ENCODE assay signal across 20 cellular contexts in the genomic region with DNA sequence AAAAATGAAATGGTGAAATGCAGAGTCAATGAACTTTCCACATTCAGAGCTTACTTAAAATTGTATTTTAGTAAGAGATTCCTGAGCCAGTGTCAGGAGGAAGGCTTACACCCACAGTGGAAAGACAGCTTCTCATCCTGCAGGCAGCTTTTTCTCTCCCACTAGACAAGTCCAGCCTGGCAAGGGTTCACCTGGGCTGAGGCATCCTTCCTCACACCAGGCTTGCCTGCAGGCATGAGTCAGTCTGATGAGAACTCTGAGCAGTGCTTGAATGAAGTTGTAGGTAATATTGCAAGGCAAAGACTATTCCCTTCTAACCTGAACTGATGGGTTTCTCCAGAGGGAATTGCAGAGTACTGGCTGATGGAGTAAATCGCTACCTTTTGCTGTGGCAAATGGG. TPM values are rescaled to one million over a fixed set of nuclear protein-coding genes. Genes with fewer than 3 reads are reported as not detected.
DNase-seq lines count a peak whose midpoint lies in the region; ATAC-seq and TF ChIP-seq lines count a peak whose summit lies in the region.
"Had no signal": no experiment of that assay in that cellular context is flagged by ENCODE, and none has a peak within 500 bp of the region (broad histone marks: within the 10 kb centered on the region; RNA-seq: fewer than 3 reads in every experiment).

No MANE protein-coding gene starts in this region.

- no peak for DNase-seq in activated CD4-positive, alpha-beta T cell treated with anti-CD3 and anti-CD28 coated beads for 36 hours
- DNase-seq in activated CD4-positive, alpha-beta T cell treated with anti-CD3 and anti-CD28 coated beads for 4 hours = no peak
- DNase-seq in natural killer cell treated with Interleukin-12 subunit alpha and Interleukin-12 subunit beta and Interleukin-15 and Interleukin-18, amount 100 ng/mL, for 72 hours (ENCODE audit: low spot score) = no peak
- no peak for DNase-seq in natural killer cell
- DNase-seq in activated naive CD8-positive, alpha-beta T cell treated with anti-CD3 and anti-CD28 coated beads, Interleukin-2, amount 50 U/mL, for 24 hours = no peak
- no peak for DNase-seq in NAMALWA (ENCODE audit: low spot score)
- DNase-seq: cortex of kidney, DND-41, KG1, NCI-H524 treated with DMSO at 0.1 percent for 48 hours, retina, T-helper 9 cell, upper lobe of left lung had no signal

- peak overlapping the region in 4 of 7 experiments; percentile 1 to 28 (median 15) for H3K4me3 ChIP-seq in skin epidermis
- H3K4me3 ChIP-seq: SK-N-MC, upper lobe of left lung had no signal

- no peak for TF ChIP-seq CTCF in natural killer cell (IDR thresholded peaks at IDR 0.05)

- H3K27ac Mint-ChIP-seq in activated CD4-positive, alpha-beta T cell treated with anti-CD3 and anti-CD28 coated beads for 36 hours = peak overlapping the region; percentile 95
- H3K27ac Mint-ChIP-seq in natural killer cell treated with Interleukin-12 subunit alpha and Interleukin-12 subunit beta and Interleukin-15 and Interleukin-18, amount 100 ng/mL, for 72 hours = no peak overlapping the region
- H3K27ac Mint-ChIP-seq in natural killer cell = no peak overlapping the region
- H3K27ac Mint-ChIP-seq in activated naive CD8-positive, alpha-beta T cell treated with anti-CD3 and anti-CD28 coated beads, Interleukin-2, amount 50 U/mL, for 24 hours = peak overlapping the region; percentile 37
- H3K27ac Mint-ChIP-seq: WTC11 had no signal

- POLR2A ChIA-PET in activated CD4-positive, alpha-beta T cell treated with anti-CD3 and anti-CD28 coated beads for 36 hours (lab: Charles Lee) = no interaction called here

- H3K4me1 Mint-ChIP-seq in activated CD4-positive, alpha-beta T cell treated with anti-CD3 and anti-CD28 coated beads for 36 hours = peaks cover 76% of the 10 kb centered on the region
- peaks cover 17 to 27% of the 10 kb centered on the region in 2 donors for H3K4me1 Mint-ChIP-seq in natural killer cell treated with Interleukin-12 subunit alpha and Interleukin-12 subunit beta and Interleukin-15 and Interleukin-18, amount 100 ng/mL, for 72 hours (ENCODE audit: low read depth in 2 of 2)
- no peaks in the 10 kb centered on the region for H3K4me1 Mint-ChIP-seq in natural killer cell
- H3K4me1 Mint-ChIP-seq in activated naive CD8-positive, alpha-beta T cell treated with anti-CD3 and anti-CD28 coated beads, Interleukin-2, amount 50 U/mL, for 24 hours = peaks cover 48% of the 10 kb centered on the region

- CTCF ChIA-PET in activated CD4-positive, alpha-beta T cell treated with anti-CD3 and anti-CD28 coated beads for 36 hours (lab: Charles Lee) = interaction anchor here (0.7 to 9.9 kb wide), 5 partner anchors 38 to 141 kb away, joined by 3 to 190 read pairs (median 3); no protein-coding TSS in a partner anchor

- no peaks in the 10 kb centered on the region for H3K27me3 Mint-ChIP-seq in activated CD4-positive, alpha-beta T cell treated with anti-CD3 and anti-CD28 coated beads for 36 hours
- peaks cover 0 to 5% of the 10 kb centered on the region in 2 donors for H3K27me3 Mint-ChIP-seq in natural killer cell treated with Interleukin-12 subunit alpha and Interleukin-12 subunit beta and Interleukin-15 and Interleukin-18, amount 100 ng/mL, for 72 hours
- peaks cover 0 to 3% of the 10 kb centered on the region in 2 donors for H3K27me3 Mint-ChIP-seq in natural killer cell (ENCODE audit: low read depth in 2 of 2)
- H3K27me3 Mint-ChIP-seq in activated naive CD8-positive, alpha-beta T cell treated with anti-CD3 and anti-CD28 coated beads, Interleukin-2, amount 50 U/mL, for 24 hours = peaks cover 2% of the 10 kb centered on the region

- ATAC-seq in activated CD4-positive, alpha-beta T cell treated with anti-CD3 and anti-CD28 coated beads for 36 hours = no peak
- ATAC-seq in natural killer cell treated with Interleukin-12 subunit alpha and Interleukin-12 subunit beta and Interleukin-15 and Interleukin-18, amount 100 ng/mL, for 72 hours = no peak
- no peak for ATAC-seq in natural killer cell
- no peak for ATAC-seq in activated naive CD8-positive, alpha-beta T cell treated with anti-CD3 and anti-CD28 coated beads, Interleukin-2, amount 50 U/mL, for 24 hours
- ATAC-seq in HG03342 (IDR thresholded peaks at IDR 0.05; ENCODE audit: unreplicated experiment) = no peak
- ATAC-seq: WTC11 had no signal

- peaks cover 53% of the 10 kb centered on the region for H3K36me3 Mint-ChIP-seq in activated CD4-positive, alpha-beta T cell treated with anti-CD3 and anti-CD28 coated beads for 36 hours (ENCODE audit: low read depth)
- H3K36me3 Mint-ChIP-seq in natural killer cell treated with Interleukin-12 subunit alpha and Interleukin-12 subunit beta and Interleukin-15 and Interleukin-18, amount 100 ng/mL, for 72 hours = no peaks in the 10 kb centered on the region
- H3K36me3 Mint-ChIP-seq in natural killer cell = no peaks in the 10 kb centered on the region
- H3K36me3 Mint-ChIP-seq in activated naive CD8-positive, alpha-beta T cell treated with anti-CD3 and anti-CD28 coated beads, Interleukin-2, amount 50 U/mL, for 24 hours (ENCODE audit: low read depth) = peaks cover 12% of the 10 kb centered on the region
- H3K36me3 Mint-ChIP-seq: WTC11 had no signal

- intact Hi-C loops in activated CD4-positive, alpha-beta T cell treated with anti-CD3 and anti-CD28 coated beads for 36 hours (cut with DNase I, micrococcal nuclease) = loop anchor here in 1 of 2 experiments (5.0 to 10.0 kb wide), 2 partner anchors 483 to 840 kb away; a partner anchor contains a TSS
- intact Hi-C loops in natural killer cell (cut with micrococcal nuclease) = no loop called here

- peak overlapping the region; percentile 92 for H3K4me3 Mint-ChIP-seq in activated CD4-positive, alpha-beta T cell treated with anti-CD3 and anti-CD28 coated beads for 36 hours
- H3K4me3 Mint-ChIP-seq in natural killer cell treated with Interleukin-12 subunit alpha and Interleukin-12 subunit beta and Interleukin-15 and Interleukin-18, amount 100 ng/mL, for 72 hours = peak overlapping the region; percentile 87
- no peak overlapping the region for H3K4me3 Mint-ChIP-seq in natural killer cell
- H3K4me3 Mint-ChIP-seq in activated naive CD8-positive, alpha-beta T cell treated with anti-CD3 and anti-CD28 coated beads, Interleukin-2, amount 50 U/mL, for 24 hours = peak overlapping the region; percentile 79
- H3K4me3 Mint-ChIP-seq: WTC11 had no signal

- H3K27ac ChIP-seq in skin epidermis = peak overlapping the region in 2 of 21 experiments; percentile 47 to 82
- H3K27ac ChIP-seq: SK-N-MC, upper lobe of left lung had no signal

- no peaks in the 10 kb centered on the region for H3K9me3 Mint-ChIP-seq in activated CD4-positive, alpha-beta T cell treated with anti-CD3 and anti-CD28 coated beads for 36 hours (ENCODE audit: low read depth)
- H3K9me3 Mint-ChIP-seq in natural killer cell treated with Interleukin-12 subunit alpha and Interleukin-12 subunit beta and Interleukin-15 and Interleukin-18, amount 100 ng/mL, for 72 hours = no peaks in the 10 kb centered on the region
- no peaks in the 10 kb centered on the region for H3K9me3 Mint-ChIP-seq in natural killer cell
- H3K9me3 Mint-ChIP-seq in activated naive CD8-positive, alpha-beta T cell treated with anti-CD3 and anti-CD28 coated beads, Interleukin-2, amount 50 U/mL, for 24 hours = no peaks in the 10 kb centered on the region
- H3K9me3 Mint-ChIP-seq: WTC11 had no signal

RNA-seq across cellular contexts. Expression of a gene that starts 3.1 kb away (rescaled TPM):
- 10 to 100 TPM; 62.2 to 69.7 TPM for total RNA-seq in activated CD4-positive, alpha-beta T cell treated with anti-CD3 and anti-CD28 coated beads for 36 hours
- 10 to 100 TPM; 12.1 to 40.9 TPM for total RNA-seq in natural killer cell treated with Interleukin-12 subunit alpha and Interleukin-12 subunit beta and Interleukin-15 and Interleukin-18, amount 100 ng/mL, for 72 hours
- 1 to 10 TPM in 2 of 3 donors, under 1 TPM in 1; 0.52 to 2.5 (median 1.4) TPM for total RNA-seq in natural killer cell
- total RNA-seq: A172, HT1080, RPMI7951 had no signal

Comparison
In these comparisons a context has a peak if more than half of its experiments do, and no peak if none do; other contexts are left out.
1. H3K27ac Mint-ChIP-seq: peak in activated CD4-positive, alpha-beta T cell treated with anti-CD3 and anti-CD28 coated beads for 36 hours (single experiment) and activated naive CD8-positive, alpha-beta T cell treated with anti-CD3 and anti-CD28 coated beads, Interleukin-2, amount 50 U/mL, for 24 hours (single experiment); none in natural killer cell treated with Interleukin-12 subunit alpha and Interleukin-12 subunit beta and Interleukin-15 and Interleukin-18, amount 100 ng/mL, for 72 hours (0 of 2) and natural killer cell (0 of 2).